In the genomic region with DNA sequence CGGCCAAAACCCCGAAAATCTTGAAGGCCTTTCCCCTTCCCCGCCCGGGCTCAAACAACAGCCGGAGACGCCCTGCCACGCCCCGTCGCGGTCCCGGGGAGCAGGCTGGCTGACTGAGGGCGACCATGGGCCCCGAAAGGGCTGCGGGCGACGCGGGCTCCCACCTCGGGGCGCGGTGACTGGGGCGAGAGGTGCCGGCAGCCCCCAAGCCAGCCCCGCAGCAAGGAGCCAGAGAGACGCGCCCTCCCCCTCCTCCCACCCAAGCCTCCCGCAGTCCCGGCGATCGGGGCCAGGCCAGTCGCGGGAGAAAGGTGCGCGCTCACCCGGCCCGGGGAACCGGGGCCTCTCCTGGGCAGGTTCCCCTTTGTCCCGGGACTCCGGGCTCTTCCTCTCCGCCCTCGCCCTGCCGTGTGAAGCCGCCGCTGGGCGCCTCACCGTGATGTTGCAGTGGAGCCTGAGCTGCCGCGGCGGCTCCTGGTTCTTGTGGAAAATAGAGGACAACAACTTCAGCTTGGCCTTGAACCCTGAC, we compare ENCODE assay signal across 8 cellular contexts. TPM values are rescaled to one million over a fixed set of nuclear protein-coding genes. Genes with fewer than 3 reads are reported as not detected.
DNase-seq lines count a peak whose midpoint lies in the region; ATAC-seq and TF ChIP-seq lines count a peak whose summit lies in the region.

No MANE protein-coding gene starts in this region.

- no peaks in the 10 kb centered on the region for H3K36me3 Mint-ChIP-seq in activated CD4-positive, alpha-beta T cell treated with anti-CD3 and anti-CD28 coated beads for 36 hours (ENCODE audit: low read depth)

- H3K9me3 ChIP-seq in HUES48 (ENCODE audit: control insufficient read depth, insufficient read depth, low read length) (no peaks in the 10 kb centered on the region), right lobe of liver (no peaks in the 10 kb centered on the region)

- H3K27me3 Mint-ChIP-seq in activated CD4-positive, alpha-beta T cell treated with anti-CD3 and anti-CD28 coated beads for 36 hours: peaks cover 2% of the 10 kb centered on the region

- peak overlapping the region; percentile 77 for H3K27ac Mint-ChIP-seq in activated CD4-positive, alpha-beta T cell treated with anti-CD3 and anti-CD28 coated beads for 36 hours

- no peaks in the 10 kb centered on the region for H3K9me3 Mint-ChIP-seq in activated CD4-positive, alpha-beta T cell treated with anti-CD3 and anti-CD28 coated beads for 36 hours (ENCODE audit: low read depth)

- peak overlapping the region; percentile 87 for H3K4me3 ChIP-seq in HUES48 (ENCODE audit: low read depth, low read length)
- peak overlapping the region; percentile 87 for H3K4me3 ChIP-seq in coronary artery
- H3K4me3 ChIP-seq in right lobe of liver: peak overlapping the region; percentile 76 to 85 (median 83)

- H3K27me3 ChIP-seq in HUES48 (ENCODE audit: control insufficient read depth, insufficient read depth, low read length): no peaks in the 10 kb centered on the region
- H3K27me3 ChIP-seq in right lobe of liver: no peaks in the 10 kb centered on the region

- H3K4me1 ChIP-seq in HUES48 (ENCODE audit: control insufficient read depth, insufficient read depth, low read length) (no peaks in the 10 kb centered on the region), right lobe of liver (no peaks in the 10 kb centered on the region)

- CTCF ChIA-PET in activated CD4-positive, alpha-beta T cell treated with anti-CD3 and anti-CD28 coated beads for 36 hours (lab: Charles Lee): interaction anchor here (0.6 to 8.6 kb wide), 9 partner anchors 9 to 358 kb away, joined by 3 to 65 read pairs (median 5); no protein-coding TSS in a partner anchor

- WGBS in right lobe of liver (ENCODE audit: insufficient coverage, low coverage, low lambda C conversion rate, missing lambda C conversion rate): 0% methylated on average over 1 of the region's 48 CpGs

- DNase-seq in Daoy (ENCODE audit: low read depth) (peak; percentile 11), coronary artery (ENCODE audit: low spot score) (peak; percentile 81), right lobe of liver (peak; percentile 65 to 77 (median 69)), NCI-H1930 (lab: John Stamatoyannopoulos, UW) (no peak)
- DNase-seq in activated CD4-positive, alpha-beta T cell treated with anti-CD3 and anti-CD28 coated beads for 36 hours: peak; percentile 69
- DNase-seq in stimulated activated CD4-positive, alpha-beta T cell treated with anti-CD3 and anti-CD28 coated beads, TNF-alpha, amount 100 ng/mL, for 1 hour (ENCODE audit: low read depth in 3 of 3, low spot score in 1 of 3): peak in 2 of 3 donors; percentile 19 to 21

- H3K27ac ChIP-seq in HUES48 (ENCODE audit: low read depth, low read length) (peak overlapping the region; percentile 66), coronary artery (peak overlapping the region; percentile 94 to 96), right lobe of liver (peak overlapping the region; percentile 86 to 98 (median 95))

- peak overlapping the region; percentile 64 for H3K9ac ChIP-seq in HUES48 (ENCODE audit: low read depth, low read length)

- POLR2A ChIA-PET in activated CD4-positive, alpha-beta T cell treated with anti-CD3 and anti-CD28 coated beads for 36 hours (lab: Charles Lee): interaction anchor here (0.6 kb wide), 1 partner anchor 424 kb away, joined by 3 read pairs; no protein-coding TSS in a partner anchor

- H3K36me3 ChIP-seq in HUES48 (ENCODE audit: control insufficient read depth, insufficient read depth, low read length): no peaks in the 10 kb centered on the region
- no peaks in the 10 kb centered on the region for H3K36me3 ChIP-seq in right lobe of liver

- no peak for TF ChIP-seq CTCF in coronary artery (IDR thresholded peaks at IDR 0.05)
- TF ChIP-seq CTCF in right lobe of liver (IDR thresholded peaks at IDR 0.05): no peak

- TF ChIP-seq POLR2A in right lobe of liver (IDR thresholded peaks at IDR 0.05): no peak

- peak; percentile 43 for ATAC-seq in activated CD4-positive, alpha-beta T cell treated with anti-CD3 and anti-CD28 coated beads for 36 hours
- ATAC-seq in right lobe of liver (peak; percentile 61 to 74 (median 68)), GM18517 (IDR thresholded peaks at IDR 0.05; ENCODE audit: unreplicated experiment) (no peak)

- H3K4me1 Mint-ChIP-seq in activated CD4-positive, alpha-beta T cell treated with anti-CD3 and anti-CD28 coated beads for 36 hours: peaks cover 20% of the 10 kb centered on the region

- H3K4me3 Mint-ChIP-seq in activated CD4-positive, alpha-beta T cell treated with anti-CD3 and anti-CD28 coated beads for 36 hours: peak overlapping the region; percentile 73

- intact Hi-C loops in activated CD4-positive, alpha-beta T cell treated with anti-CD3 and anti-CD28 coated beads for 36 hours (cut with DNase I, micrococcal nuclease): loop anchor here in 1 of 2 experiments (2.0 kb wide), 2 partner anchors 31 to 63 kb away; a partner anchor contains a TSS
- intact Hi-C loops in right lobe of liver (cut with DNase I): no loop called here

RNA-seq across cellular contexts. Expression of a gene that starts 30.6 kb away (rescaled TPM):
- 6.4 and 9.9 TPM in 2 replicates for total RNA-seq in Daoy (2014; rRNA removed; shearing (Covaris generic))
- 1 to 10 TPM; 5.1 to 5.4 TPM for total RNA-seq in activated CD4-positive, alpha-beta T cell treated with anti-CD3 and anti-CD28 coated beads for 36 hours
- 1 to 10 TPM; 4.5 to 8.7 (median 6.8) TPM for total RNA-seq in right lobe of liver

Comparison
In these comparisons a context has a peak if more than half of its experiments do, and no peak if none do; other contexts are left out.
1. DNase-seq: peak in Daoy (single experiment), activated CD4-positive, alpha-beta T cell treated with anti-CD3 and anti-CD28 coated beads for 36 hours (single experiment), coronary artery (single experiment), right lobe of liver (3 of 3) and stimulated activated CD4-positive, alpha-beta T cell treated with anti-CD3 and anti-CD28 coated beads, TNF-alpha, amount 100 ng/mL, for 1 hour (2 of 3); none in NCI-H1930 (0 of 2).
2. Peak in every context shown above with its lines, with median percentiles within 50 percentile points of each other: H3K27ac ChIP-seq and H3K4me3 ChIP-seq.